22 cellular contexts compared by ENCODE assay signal in genomic region chr12:109087250-109087649, GRCh38. TPM values are rescaled to one million over a fixed set of nuclear protein-coding genes. Genes with fewer than 3 reads are reported as not detected.
DNase-seq lines count a peak whose midpoint lies in the region; ATAC-seq and TF ChIP-seq lines count a peak whose summit lies in the region.
"Had no signal": no experiment of that assay in that cellular context is flagged by ENCODE, and none has a peak within 500 bp of the region (broad histone marks: within the 10 kb centered on the region; RNA-seq: fewer than 3 reads in every experiment).

No MANE protein-coding gene starts in this region.

- no peaks in the 10 kb centered on the region for H3K4me1 ChIP-seq in HEK293 (ENCODE audit: control insufficient read depth, insufficient read depth, low read length)
- peaks cover 52% of the 10 kb centered on the region for H3K4me1 ChIP-seq in OCI-LY7 (ENCODE audit: insufficient read depth, low read length, poor library complexity, severe bottlenecking)
- H3K4me1 ChIP-seq in right lobe of liver: peaks cover 0 to 65% (median 18%) of the 10 kb centered on the region in 4 donors

- H4K20me1 ChIP-seq in OCI-LY7 (ENCODE audit: insufficient read depth, low read length): peaks cover 11% of the 10 kb centered on the region; the same call in 1 of the 2 replicates

- WGBS in right lobe of liver (ENCODE audit: insufficient coverage, low coverage, low lambda C conversion rate, missing lambda C conversion rate): 27% methylated on average over 5 of the region's 5 CpGs

- no peak overlapping the region for H2AFZ ChIP-seq in OCI-LY7 (ENCODE audit: low read length)

- no peaks in the 10 kb centered on the region for H3K27me3 ChIP-seq in right lobe of liver
- H3K27me3 ChIP-seq: stomach, upper lobe of right lung had no signal

- peak; percentile 35 for TF ChIP-seq POLR2A in right lobe of liver (IDR thresholded peaks at IDR 0.05)

- H3K79me2 ChIP-seq in OCI-LY7 (ENCODE audit: insufficient read depth, low read depth, low read length): peaks cover 33% of the 10 kb centered on the region

- no peak overlapping the region for H3K27ac ChIP-seq in HEK293 (ENCODE audit: extremely low read depth, low read depth, low read length)
- H3K27ac ChIP-seq in OCI-LY7 (ENCODE audit: low read depth, low read length, poor library complexity, severe bottlenecking): peak overlapping the region; percentile 37
- H3K27ac ChIP-seq in cingulate gyrus (ENCODE audit: low read depth, low read length): peak overlapping the region; percentile 62
- peak overlapping the region in 2 of 3 donors; percentile 69 to 74 for H3K27ac ChIP-seq in right lobe of liver
- H3K27ac ChIP-seq: KMS-11, stomach, upper lobe of right lung had no signal

- H3K4me3 ChIP-seq in HEK293 (ENCODE audit: low read depth, low read length) (no peak overlapping the region), OCI-LY7 (ENCODE audit: low read depth, low read length, poor library complexity, severe bottlenecking) (no peak overlapping the region), right lobe of liver (no peak overlapping the region)
- H3K4me3 ChIP-seq: GM12878, stomach, upper lobe of right lung had no signal

- no peaks in the 10 kb centered on the region for H3K9me2 ChIP-seq in OCI-LY7 (ENCODE audit: insufficient read depth, low read length)

- POLR2A ChIA-PET in HEK293 (lab: Yijun Ruan, JAX) (interaction anchor here (0.6 to 1.6 kb wide), 2 partner anchors 11 to 15 kb away, joined by 5 to 9 read pairs; partner anchors contain the start of gene UNG), OCI-LY7 (lab: Charles Lee) (interaction anchor here (0.5 to 2.8 kb wide), 4 partner anchors 15 to 135 kb away, joined by 3 to 9 read pairs (median 4); no protein-coding TSS in a partner anchor)

- intact Hi-C loops in OCI-LY7 (cut with micrococcal nuclease; ENCODE audit: unreplicated experiment) (no loop called here), right lobe of liver (cut with DNase I) (no loop called here)

- H3K9me3 ChIP-seq in HEK293 (ENCODE audit: control insufficient read depth, insufficient read depth, low read depth, low read length): no peaks in the 10 kb centered on the region
- no peaks in the 10 kb centered on the region for H3K9me3 ChIP-seq in OCI-LY7 (ENCODE audit: low read length)
- H3K9me3 ChIP-seq in right lobe of liver: no peaks in the 10 kb centered on the region
- H3K9me3 ChIP-seq: stomach, upper lobe of right lung had no signal

- peak; percentile 70 to 93 (median 88) for ATAC-seq in right lobe of liver
- no peak for ATAC-seq in GM19397 (IDR thresholded peaks at IDR 0.05; ENCODE audit: unreplicated experiment)
- ATAC-seq: CD8-positive, alpha-beta T cell; esophagus mucosa; GM12878; upper lobe of right lung had no signal

- BruUV-seq in OCI-LY7 (replicated peaks; lab: Mats Ljungman, UMichigan): no TSS peak

- H3K4me2 ChIP-seq in OCI-LY7 (ENCODE audit: low read length): no peak overlapping the region; the same call in 1 of the 2 replicates
- H3K4me2 ChIP-seq: KMS-11 had no signal

- H3K36me3 ChIP-seq in HEK293 (ENCODE audit: control insufficient read depth in 2 of 2, insufficient read depth in 1 of 2, low read length in 2 of 2) (peaks cover 25 to 88% of the 10 kb centered on the region in 2 experiments), OCI-LY7 (ENCODE audit: insufficient read depth, low read length) (peaks cover 100% of the 10 kb centered on the region), right lobe of liver (peaks cover 0 to 26% (median 12%) of the 10 kb centered on the region in 4 donors)

- TF ChIP-seq CTCF in HEK293 (tag by site-specific recombination; IDR thresholded peaks at IDR 0.05) (no peak), OCI-LY7 (conservative IDR thresholded peaks at IDR 0.05; ENCODE audit: low read length) (no peak), right lobe of liver (IDR thresholded peaks at IDR 0.05) (no peak)

- CTCF ChIA-PET in HEK293 (lab: Yijun Ruan, JAX): interaction anchor here (0.6 to 1.2 kb wide), 4 partner anchors 136 to 623 kb away, joined by 3 to 4 read pairs (median 3); no protein-coding TSS in a partner anchor
- CTCF ChIA-PET in OCI-LY7 (lab: Charles Lee; ENCODE audit: unreplicated experiment): no interaction called here

- no peak for DNase-seq in OCI-LY7 (ENCODE audit: low spot score)
- peak; percentile 57 to 94 (median 93) for DNase-seq in right lobe of liver
- no peak for DNase-seq in DMS53 treated with DMSO at 0.1 percent for 48 hours (lab: John Stamatoyannopoulos, UW; ENCODE audit: unreplicated experiment)
- DNase-seq in SHP77 (lab: John Stamatoyannopoulos, UW): no peak
- DNase-seq in kidney glomerular epithelial cell (lab: John Stamatoyannopoulos, UW): no peak
- DNase-seq: activated CD4-positive, alpha-beta T cell treated with anti-CD3 and anti-CD28 coated beads for 1 hour; CD8-positive, alpha-beta T cell; DMS53; GOT3; NCI-H1092; NCI-H2029; NCI-H510A; stimulated activated CD4-positive, alpha-beta T cell treated with anti-CD3 and anti-CD28 coated beads, Interleukin-4, amount 100 ng/mL, for 1 hour; stomach; SW 1271; upper lobe of right lung had no signal

TF ChIP-seq in HEK293, 187 proteins besides CTCF, POLR2A, EP300 and RAD21:
- TF ChIP-seq ZNF423 (tag by site-specific recombination; IDR thresholded peaks at IDR 0.05) (no peak), ZNF549 (tag by site-specific recombination; IDR thresholded peaks at IDR 0.05) (no peak), ZNF645 (tag by site-specific recombination; IDR thresholded peaks at IDR 0.05) (no peak), ZNF202 (tag by site-specific recombination; IDR thresholded peaks at IDR 0.05; ENCODE audit: borderline replicate concordance) (no peak), ZNF174 (tag by site-specific recombination; IDR thresholded peaks at IDR 0.05) (no peak), GLIS1 (tag by site-specific recombination; IDR thresholded peaks at IDR 0.05) (peak; percentile 40; the same call in 1 of the 2 replicates), ZNF600 (tag by site-specific recombination; IDR thresholded peaks at IDR 0.05) (0 out of 2 replicates have a peak, but pooled peaks have one; percentile 13), ZBTB7A (tag by site-specific recombination; IDR thresholded peaks at IDR 0.05; ENCODE audit: low read depth) (no peak)

RNA-seq across cellular contexts. Expression of gene ALKBH2, which starts 6.0 kb away (rescaled TPM):
- 70.3 and 76.8 TPM in 2 replicates for total RNA-seq in OCI-LY7 (2014; rRNA removed; shearing (Covaris generic))
- total RNA-seq in OCI-LY7 (2022): 90.5 and 111 TPM in 2 replicates
- 10 to 100 TPM in 4 of 6 experiments, 1 to 10 TPM in 2; 6.1 to 19.3 (median 17.1) TPM for total RNA-seq in right lobe of liver

RNA-seq across cellular contexts. Expression of gene UNG, which starts 10.1 kb away (rescaled TPM):
- 50.7 and 60.6 TPM in 2 replicates for total RNA-seq in OCI-LY7 (2014; rRNA removed; shearing (Covaris generic))
- total RNA-seq in OCI-LY7 (2022): 84.1 and 85.0 TPM in 2 replicates
- total RNA-seq in right lobe of liver: 10 to 100 TPM; 16.3 to 42.7 (median 21.2) TPM

RNA-seq across cellular contexts. Expression of gene ACACB, which starts 29.1 kb away (rescaled TPM):
- 19.7 and 25.6 TPM in 2 replicates for total RNA-seq in OCI-LY7 (2014; rRNA removed; shearing (Covaris generic))
- total RNA-seq in OCI-LY7 (2022): 45.1 and 46.2 TPM in 2 replicates
- total RNA-seq in right lobe of liver: 100 to 1,000 TPM; 107 to 237 (median 187) TPM

RNA-seq across cellular contexts. Expression of gene USP30, which starts 34.9 kb away (rescaled TPM):
- total RNA-seq in OCI-LY7 (2014; rRNA removed; shearing (Covaris generic)): 15.7 and 17.1 TPM in 2 replicates
- total RNA-seq in OCI-LY7 (2022): 36.2 and 38.6 TPM in 2 replicates
- 10 to 100 TPM in 3 of 6 experiments, 1 to 10 TPM in 3; 6.4 to 17.6 (median 11.0) TPM for total RNA-seq in right lobe of liver

Comparison
In these comparisons a context has a peak if more than half of its experiments do, and no peak if none do; other contexts are left out.
1. DNase-seq: peak in right lobe of liver (3 of 3); none in OCI-LY7 (single experiment), DMS53 treated with DMSO at 0.1 percent for 48 hours (single experiment), SHP77 (0 of 2) and kidney glomerular epithelial cell (single experiment).